Comparison of ENCODE assay signal across 1 cellular context in the genomic region with DNA sequence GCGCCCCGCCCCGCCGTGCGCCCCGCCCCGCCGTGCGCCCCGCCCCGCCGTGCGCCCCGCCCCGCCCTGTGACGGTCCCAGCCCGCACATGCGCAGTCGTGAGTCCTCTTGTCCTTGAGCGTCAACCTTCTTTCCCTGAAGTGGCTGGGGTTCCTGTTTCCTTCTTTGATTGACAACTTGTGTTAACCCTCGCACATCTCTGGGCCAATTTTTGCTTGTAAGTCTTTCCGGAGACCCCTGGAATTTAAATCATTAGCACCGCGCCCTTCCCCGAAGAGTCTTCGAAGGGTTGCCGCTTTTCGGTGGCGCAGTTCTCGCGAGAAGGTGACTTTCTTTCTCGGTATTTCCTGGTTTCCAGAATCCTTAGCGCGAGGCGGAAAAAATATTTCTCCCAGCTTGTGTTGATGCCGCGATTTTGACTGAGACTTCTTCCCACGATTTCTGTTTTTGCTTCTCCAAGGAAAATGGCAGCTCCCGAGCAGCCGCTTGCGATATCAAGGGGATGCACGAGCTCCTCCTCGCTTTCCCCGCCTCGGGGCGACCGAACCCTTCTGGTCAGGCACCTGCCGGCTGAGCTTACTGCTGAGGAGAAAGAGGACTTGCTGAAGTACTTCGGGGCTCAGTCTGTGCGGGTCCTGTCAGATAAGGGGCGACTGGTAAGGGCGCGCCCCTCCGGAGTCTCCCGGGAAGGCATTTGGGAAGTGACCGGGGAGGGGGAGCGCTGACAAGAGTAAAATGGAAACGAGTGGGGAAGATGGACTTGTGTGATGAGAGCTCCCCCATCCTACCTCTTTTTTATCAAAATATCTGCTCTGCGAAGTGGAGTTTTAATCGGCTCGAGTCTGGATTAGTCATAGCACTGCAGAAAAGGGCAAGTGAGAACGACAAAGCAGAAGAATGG.
TF ChIP-seq lines count a peak whose summit lies in the region.

A gene with protein sequence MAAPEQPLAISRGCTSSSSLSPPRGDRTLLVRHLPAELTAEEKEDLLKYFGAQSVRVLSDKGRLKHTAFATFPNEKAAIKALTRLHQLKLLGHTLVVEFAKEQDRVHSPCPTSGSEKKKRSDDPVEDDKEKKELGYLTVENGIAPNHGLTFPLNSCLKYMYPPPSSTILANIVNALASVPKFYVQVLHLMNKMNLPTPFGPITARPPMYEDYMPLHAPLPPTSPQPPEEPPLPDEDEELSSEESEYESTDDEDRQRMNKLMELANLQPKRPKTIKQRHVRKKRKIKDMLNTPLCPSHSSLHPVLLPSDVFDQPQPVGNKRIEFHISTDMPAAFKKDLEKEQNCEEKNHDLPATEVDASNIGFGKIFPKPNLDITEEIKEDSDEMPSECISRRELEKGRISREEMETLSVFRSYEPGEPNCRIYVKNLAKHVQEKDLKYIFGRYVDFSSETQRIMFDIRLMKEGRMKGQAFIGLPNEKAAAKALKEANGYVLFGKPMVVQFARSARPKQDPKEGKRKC (plus strand): TSS at position 93 of the 901 bp plus-strand sequence. CDS start 372 bp downstream, at position 465.

TF ChIP-seq in H1, 55 proteins besides CTCF, POLR2A, EP300 and RAD21 (continued from another document):
- no peak for TF ChIP-seq RFX5 (IDR thresholded peaks at IDR 0.05; ENCODE audit: borderline replicate concordance, low read depth, low read length)
